Comparison of ENCODE assay signal across 8 cellular contexts in the genomic region with DNA sequence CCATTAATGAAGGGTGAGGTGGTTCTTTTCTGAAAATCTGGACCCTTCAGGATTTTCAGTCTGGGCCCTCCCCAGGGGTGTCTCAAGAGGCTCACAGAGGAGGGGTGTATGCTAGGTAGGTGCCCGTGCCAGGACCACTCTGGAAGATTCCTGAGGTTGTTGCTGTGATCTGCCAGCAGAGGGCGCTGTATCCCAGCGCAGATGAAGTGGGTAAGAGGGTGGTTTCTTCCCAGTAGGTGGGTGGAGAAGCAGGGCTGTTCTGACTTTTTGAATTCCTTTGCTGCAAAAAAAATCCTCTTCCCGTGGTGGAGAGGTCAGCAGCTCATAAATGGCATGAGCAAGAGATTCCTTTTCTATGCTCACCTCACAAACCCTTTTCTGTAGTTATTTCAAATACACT. TPM values are rescaled to one million over a fixed set of nuclear protein-coding genes. Genes with fewer than 3 reads are reported as not detected.
DNase-seq lines count a peak whose midpoint lies in the region; ATAC-seq and TF ChIP-seq lines count a peak whose summit lies in the region.

No MANE protein-coding gene starts in this region.

- H3K9me3 Mint-ChIP-seq in activated CD8-positive, alpha-beta T cell treated with anti-CD3 and anti-CD28 coated beads for 36 hours = no peaks in the 10 kb centered on the region
- peaks cover 10% of the 10 kb centered on the region for H3K9me3 Mint-ChIP-seq in nephron

- CTCF ChIA-PET in activated CD8-positive, alpha-beta T cell treated with anti-CD3 and anti-CD28 coated beads for 36 hours (lab: Charles Lee) = interaction anchor here (0.7 to 1.9 kb wide), 6 partner anchors 8 to 519 kb away, joined by 3 to 5 read pairs (median 3); no protein-coding TSS in a partner anchor

- TF ChIP-seq CTCF in activated CD8-positive, alpha-beta T cell treated with anti-CD3 and anti-CD28 coated beads for 36 hours (IDR thresholded peaks at IDR 0.05) = peak; percentile 66
- TF ChIP-seq CTCF in epithelial cell of esophagus (IDR thresholded peaks at IDR 0.05; ENCODE audit: insufficient read depth, low read depth, low read length, missing control alignments) (peak; percentile 75), nephron (IDR thresholded peaks at IDR 0.05; ENCODE audit: unreplicated experiment in 3 of 3) (peak; percentile 63 to 66 (median 64))

- H3K4me3 Mint-ChIP-seq in activated CD8-positive, alpha-beta T cell treated with anti-CD3 and anti-CD28 coated beads for 36 hours = no peak overlapping the region
- peak overlapping the region in 1 of 3 experiments; percentile 14 for H3K4me3 Mint-ChIP-seq in nephron

- peak; percentile 55 for ATAC-seq in activated CD8-positive, alpha-beta T cell treated with anti-CD3 and anti-CD28 coated beads for 36 hours
- ATAC-seq in HG03439 (IDR thresholded peaks at IDR 0.05; ENCODE audit: unreplicated experiment) (no peak), HG03025 (IDR thresholded peaks at IDR 0.05; ENCODE audit: low FRiP score, unreplicated experiment) (no peak)

- no peaks in the 10 kb centered on the region for H3K27me3 Mint-ChIP-seq in activated CD8-positive, alpha-beta T cell treated with anti-CD3 and anti-CD28 coated beads for 36 hours
- peaks cover 3% of the 10 kb centered on the region for H3K27me3 Mint-ChIP-seq in nephron (ENCODE audit: low read depth)

- peaks cover 7% of the 10 kb centered on the region for H3K4me1 Mint-ChIP-seq in activated CD8-positive, alpha-beta T cell treated with anti-CD3 and anti-CD28 coated beads for 36 hours (ENCODE audit: low read depth)
- H3K4me1 Mint-ChIP-seq in nephron = peaks cover 7% of the 10 kb centered on the region

- H3K27ac Mint-ChIP-seq in activated CD8-positive, alpha-beta T cell treated with anti-CD3 and anti-CD28 coated beads for 36 hours = no peak overlapping the region
- H3K27ac Mint-ChIP-seq in nephron = no peak overlapping the region

- DNase-seq in stimulated activated naive CD4-positive, alpha-beta T cell (lab: John Stamatoyannopoulos, UW) = peak in 5 of 6 experiments; percentile 11 to 42 (median 15)
- DNase-seq in stimulated activated naive CD4-positive, alpha-beta T cell treated with Interleukin-2 at 50 U/mL for 16 hours (lab: John Stamatoyannopoulos, UW) = no peak
- DNase-seq in NCI-H2107 (lab: John Stamatoyannopoulos, UW) (peak; percentile 21), epithelial cell of esophagus (ENCODE audit: low read depth) (peak; percentile 25)
- peak; percentile 37 for DNase-seq in activated CD8-positive, alpha-beta T cell treated with anti-CD3 and anti-CD28 coated beads for 36 hours

- intact Hi-C loops in activated CD8-positive, alpha-beta T cell treated with anti-CD3 and anti-CD28 coated beads for 36 hours (cut with micrococcal nuclease) = no loop called here

- H3K4me3 ChIP-seq in epithelial cell of esophagus (ENCODE audit: low read length) = no peak overlapping the region

- POLR2A ChIA-PET in activated CD8-positive, alpha-beta T cell treated with anti-CD3 and anti-CD28 coated beads for 36 hours (lab: Charles Lee) = no interaction called here

- H3K36me3 Mint-ChIP-seq in activated CD8-positive, alpha-beta T cell treated with anti-CD3 and anti-CD28 coated beads for 36 hours (ENCODE audit: low read depth) = no peaks in the 10 kb centered on the region
- no peaks in the 10 kb centered on the region for H3K36me3 Mint-ChIP-seq in nephron (ENCODE audit: low read depth)

RNA-seq across cellular contexts. Expression of a gene that starts 51.1 kb away (rescaled TPM):
- total RNA-seq in activated CD8-positive, alpha-beta T cell treated with anti-CD3 and anti-CD28 coated beads for 36 hours = 1 to 10 TPM; 4.1 to 4.6 TPM
